In the genomic region with DNA sequence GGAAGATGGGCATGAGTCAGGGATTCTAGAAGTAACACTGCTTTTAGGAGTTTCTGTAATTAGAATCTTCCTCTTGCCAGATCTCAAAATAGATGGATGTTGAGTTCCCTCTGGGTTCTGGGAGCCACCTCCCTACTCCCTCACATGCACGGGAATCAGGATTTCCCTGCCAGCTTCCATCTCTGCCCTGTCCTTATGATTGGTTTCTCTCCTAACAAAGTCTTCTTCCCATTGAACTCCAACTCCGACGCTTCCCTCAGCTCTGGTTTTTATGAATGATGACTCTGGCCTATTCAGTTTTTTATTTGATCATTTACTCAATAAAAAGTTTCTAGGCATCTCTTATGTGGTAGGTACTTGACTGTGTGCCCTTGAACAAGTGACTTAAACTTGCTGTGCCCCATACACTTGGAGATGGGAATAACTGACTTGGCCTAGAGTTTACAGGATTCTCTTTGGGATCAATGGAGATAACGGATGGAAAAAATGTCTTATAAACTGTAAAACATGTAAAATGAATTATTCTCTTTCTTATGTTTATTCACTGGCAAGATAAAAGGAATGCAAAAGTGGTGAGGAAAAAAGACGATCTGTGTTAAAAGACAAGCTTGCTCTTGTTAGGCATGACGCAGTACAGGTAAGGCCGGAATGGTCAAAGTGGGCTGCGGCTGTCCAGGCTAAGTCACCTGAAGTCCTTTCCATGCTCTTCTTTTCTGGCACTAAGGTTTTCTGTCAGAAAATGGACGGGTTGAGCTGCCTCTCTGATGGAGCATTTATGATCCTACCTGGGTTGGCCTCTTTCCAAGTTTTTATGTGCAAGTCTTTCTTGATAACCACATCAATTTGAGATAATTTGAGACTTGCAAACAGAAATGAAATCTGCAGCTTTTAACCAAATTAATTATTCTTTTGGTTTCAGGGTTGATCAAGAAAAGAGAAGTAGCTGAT, we compare ENCODE assay signal across 14 cellular contexts.
"Had no signal": no experiment of that assay in that cellular context is flagged by ENCODE, and none has a peak within 500 bp of the region (broad histone marks: within the 10 kb centered on the region; RNA-seq: fewer than 3 reads in every experiment).

No MANE protein-coding gene starts in this region.

- H3K4me1 ChIP-seq: gastrocnemius medialis, tibial artery, vagina had no signal

- H3K4me3 ChIP-seq: gastrocnemius medialis, pancreas, skin epidermis, tibial artery, vagina had no signal

- H3K9me3 ChIP-seq: gastrocnemius medialis, pancreas, tibial artery, vagina had no signal

- ATAC-seq: activated naive CD4-positive, alpha-beta T cell treated with anti-CD3 and anti-CD28 coated beads, Interleukin-2, amount 50 U/mL, for 72 hours; gastrocnemius medialis; left ventricle myocardium superior; T-helper 17 cell; WTC11 had no signal

- H3K36me3 ChIP-seq: brain microvascular endothelial cell, gastrocnemius medialis, pancreas, tibial artery, vagina had no signal

- H3K27ac ChIP-seq: brain microvascular endothelial cell, gastrocnemius medialis, pancreas, skin epidermis, tibial artery, vagina had no signal

- DNase-seq: activated CD4-positive, alpha-beta T cell treated with anti-CD3 and anti-CD28 coated beads, Interleukin-2, amount 10 ng/mL, durations not matched to agents 7 days and 5 days; amygdala; brain microvascular endothelial cell; gastrocnemius medialis; left ventricle myocardium superior; mesendoderm; nephron progenitor cell; pancreas; T-helper 17 cell; tibial artery had no signal

- H3K27me3 ChIP-seq: brain microvascular endothelial cell, gastrocnemius medialis, pancreas, tibial artery, vagina had no signal
